Comparison of ENCODE assay signal across 14 cellular contexts in genomic region chr1:87598429-87598828, GRCh38.
DNase-seq lines count a peak whose midpoint lies in the region; ATAC-seq and TF ChIP-seq lines count a peak whose summit lies in the region.
"Had no signal": no experiment of that assay in that cellular context is flagged by ENCODE, and none has a peak within 500 bp of the region (broad histone marks: within the 10 kb centered on the region; RNA-seq: fewer than 3 reads in every experiment).

No MANE protein-coding gene starts in this region.

- no peak overlapping the region for H3K27ac Mint-ChIP-seq in neural crest cell (ENCODE audit: unreplicated experiment)
- H3K27ac Mint-ChIP-seq: activated CD8-positive, alpha-beta memory T cell treated with anti-CD3 and anti-CD28 coated beads, Interleukin-2, amount 10 ng/mL, durations not matched to agents 7 days and 5 days had no signal

- DNase-seq in GM12864 (ENCODE audit: low read depth) (no peak), NAMALWA (ENCODE audit: low spot score) (peak; percentile 6), cerebellar cortex (ENCODE audit: low spot score) (peak; percentile 21), neural crest cell (ENCODE audit: low read depth, low spot score) (no peak), GM13976 (ENCODE audit: low spot score) (no peak), left lobe of liver (ENCODE audit: low spot score) (no peak)
- DNase-seq: activated CD8-positive, alpha-beta memory T cell treated with anti-CD3 and anti-CD28 coated beads, Interleukin-2, amount 10 ng/mL, durations not matched to agents 7 days and 5 days; NCI-H2029 treated with DMSO at 0.1 percent for 48 hours; sigmoid colon; substantia nigra; T1000 had no signal

- in situ Hi-C loops in GM13976 (cut with MboI; ENCODE audit: low sequenced_read_pairs, unreplicated experiment): no loop called here

- H3K27me3 Mint-ChIP-seq in neural crest cell (ENCODE audit: low read depth): no peaks in the 10 kb centered on the region

- no peak overlapping the region for H3K4me3 Mint-ChIP-seq in neural crest cell
- H3K4me3 Mint-ChIP-seq: activated CD8-positive, alpha-beta memory T cell treated with anti-CD3 and anti-CD28 coated beads, Interleukin-2, amount 10 ng/mL, durations not matched to agents 7 days and 5 days had no signal

- peaks cover 29% of the 10 kb centered on the region for H3K4me1 Mint-ChIP-seq in neural crest cell
- H3K4me1 Mint-ChIP-seq: activated CD8-positive, alpha-beta memory T cell treated with anti-CD3 and anti-CD28 coated beads, Interleukin-2, amount 10 ng/mL, durations not matched to agents 7 days and 5 days had no signal

- H3K4me3 ChIP-seq in GM12864 (ENCODE audit: low read depth, low read length): no peak overlapping the region
- H3K4me3 ChIP-seq: sigmoid colon had no signal

- no peaks in the 10 kb centered on the region for H3K36me3 Mint-ChIP-seq in neural crest cell (ENCODE audit: low read depth)
- H3K36me3 Mint-ChIP-seq: activated CD8-positive, alpha-beta memory T cell treated with anti-CD3 and anti-CD28 coated beads, Interleukin-2, amount 10 ng/mL, durations not matched to agents 7 days and 5 days; activated naive CD4-positive, alpha-beta T cell treated with anti-CD3 and anti-CD28 coated beads, Interleukin-2, amount 50 U/mL, for 72 hours had no signal

- peak; percentile 34 for TF ChIP-seq CTCF in GM12864 (IDR thresholded peaks at IDR 0.05; ENCODE audit: low read depth, low read length, missing control alignments)
- TF ChIP-seq CTCF in neural crest cell (conservative IDR thresholded peaks at IDR 0.05): peak; percentile 15
- TF ChIP-seq CTCF in GM13976 (IDR thresholded peaks at IDR 0.05; ENCODE audit: borderline replicate concordance, control extremely low read depth, extremely low read depth, insufficient read depth, missing control alignments): no peak

- peaks cover 2% of the 10 kb centered on the region for H3K9me3 Mint-ChIP-seq in neural crest cell
- H3K9me3 Mint-ChIP-seq: activated naive CD4-positive, alpha-beta T cell treated with anti-CD3 and anti-CD28 coated beads, Interleukin-2, amount 50 U/mL, for 72 hours had no signal

- ATAC-seq in GM19035 (IDR thresholded peaks at IDR 0.05; ENCODE audit: unreplicated experiment) (no peak), GM21737 (IDR thresholded peaks at IDR 0.05; ENCODE audit: unreplicated experiment) (no peak), left lobe of liver (no peak)
- ATAC-seq: activated CD8-positive, alpha-beta memory T cell treated with anti-CD3 and anti-CD28 coated beads, Interleukin-2, amount 10 ng/mL, durations not matched to agents 7 days and 5 days; activated naive CD4-positive, alpha-beta T cell treated with anti-CD3 and anti-CD28 coated beads, Interleukin-2, amount 50 U/mL, for 72 hours had no signal

Comparison
In these comparisons a context has a peak if more than half of its experiments do, and no peak if none do; other contexts are left out.
1. DNase-seq: peak in NAMALWA (single experiment) and cerebellar cortex (single experiment); none in GM12864 (single experiment), neural crest cell (single experiment), GM13976 (single experiment) and left lobe of liver (single experiment).